19 cellular contexts compared by ENCODE assay signal in genomic region chr7:47185193-47185592, GRCh38.
"Had no signal": no experiment of that assay in that cellular context is flagged by ENCODE, and none has a peak within 500 bp of the region (broad histone marks: within the 10 kb centered on the region; RNA-seq: fewer than 3 reads in every experiment).

No MANE protein-coding gene starts in this region.

- H3K9me3 ChIP-seq: adrenal gland, esophagus squamous epithelium, gastroesophageal sphincter, transverse colon had no signal

- H3K27ac ChIP-seq: adrenal gland, esophagus squamous epithelium had no signal

- H3K4me3 ChIP-seq: adrenal gland, esophagus squamous epithelium, gastroesophageal sphincter, lung, transverse colon had no signal

- H3K36me3 ChIP-seq: adrenal gland, esophagus squamous epithelium, gastroesophageal sphincter, transverse colon had no signal

- H3K27me3 ChIP-seq: adrenal gland, esophagus squamous epithelium, gastroesophageal sphincter, transverse colon had no signal

- ATAC-seq: activated CD4-positive, alpha-beta T cell treated with anti-CD3 and anti-CD28 coated beads for 36 hours; activated T-helper 17 cell treated with anti-CD3 and anti-CD28 coated beads, Interleukin-2, amount 50 U/mL, for 72 hours; gastroesophageal sphincter; left colon; naive thymus-derived CD4-positive, alpha-beta T cell; T-helper 17 cell had no signal

- H3K4me1 ChIP-seq: adrenal gland had no signal

- DNase-seq: activated B cell treated with CpG ODN at 0.5 μM for 24 hours; activated CD4-positive, alpha-beta T cell treated with anti-CD3 and anti-CD28 coated beads for 36 hours; activated CD4-positive, alpha-beta T cell treated with anti-CD3 and anti-CD28 coated beads, Interleukin-2, amount 50 U/mL, for 4 hours; activated CD8-positive, alpha-beta memory T cell treated with anti-CD3 and anti-CD28 coated beads for 24 hours; activated CD8-positive, alpha-beta memory T cell treated with anti-CD3 and anti-CD28 coated beads, Interleukin-2, amount 50 U/mL, for 4 hours; activated T-cell treated with anti-CD3 and anti-CD28 coated beads, Interleukin-2, amount 50 U/mL, for 24 hours; adrenal gland; esophagus squamous epithelium; head of caudate nucleus; islet precursor cell; left colon; naive thymus-derived CD4-positive, alpha-beta T cell; posterior cingulate gyrus; stimulated activated CD4-positive, alpha-beta T cell treated with anti-CD3 and anti-CD28 coated beads, Interleukin-12 subunit alpha, Interleukin-12 subunit beta, amount 100 ng/mL, for 4 hours; T-helper 17 cell; transverse colon had no signal
